15 cellular contexts compared by ENCODE assay signal in the genomic region with DNA sequence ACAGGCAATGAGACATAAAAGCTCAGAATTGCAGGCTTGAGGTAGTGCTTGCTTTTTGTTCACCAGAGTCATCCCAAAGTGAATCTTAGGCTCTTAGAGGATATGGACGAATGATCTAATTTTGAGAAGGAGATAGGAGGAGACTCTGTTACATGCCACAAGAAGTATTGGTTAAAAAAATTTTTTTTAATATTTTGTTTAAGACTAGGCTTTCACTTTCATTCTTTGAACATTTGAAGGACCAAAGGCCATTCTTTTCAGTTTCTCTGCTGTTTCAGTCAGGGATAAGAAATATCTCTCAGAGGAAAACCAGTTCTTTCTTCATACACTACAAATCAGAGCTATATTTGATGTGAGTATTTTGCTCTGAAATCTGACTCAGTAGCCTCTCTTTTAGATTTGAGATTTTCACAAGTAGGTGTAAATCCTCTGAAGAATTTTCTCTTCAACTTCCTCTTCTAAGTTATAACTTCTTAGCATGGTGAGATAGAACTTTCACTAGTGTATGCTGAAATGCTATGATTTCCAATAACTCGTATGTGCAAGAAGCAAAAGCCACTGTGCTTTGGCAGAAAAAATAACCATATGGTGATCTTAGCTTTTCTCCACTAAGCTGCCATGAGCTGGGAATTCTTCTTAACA. TPM values are rescaled to one million over a fixed set of nuclear protein-coding genes. Genes with fewer than 3 reads are reported as not detected.
DNase-seq lines count a peak whose midpoint lies in the region; ATAC-seq, FAIRE-seq and TF ChIP-seq lines count a peak whose summit lies in the region.
"Had no signal": no experiment of that assay in that cellular context is flagged by ENCODE, and none has a peak within 500 bp of the region (broad histone marks: within the 10 kb centered on the region; RNA-seq: fewer than 3 reads in every experiment).

No MANE protein-coding gene starts in this region.

- peak; percentile 56 for ATAC-seq in HG02610 (IDR thresholded peaks at IDR 0.05; ENCODE audit: unreplicated experiment)
- ATAC-seq: activated CD8-positive, alpha-beta memory T cell treated with anti-CD3 and anti-CD28 coated beads, Interleukin-2, amount 10 ng/mL, durations not matched to agents 7 days and 5 days; foreskin keratinocyte had no signal

- H3K27ac ChIP-seq in caudate nucleus (ENCODE audit: low read depth, low read length) (peak overlapping the region; percentile 58), testis (no peak overlapping the region)
- H3K27ac ChIP-seq: C4-2B, foreskin keratinocyte, KMS-11 had no signal

- DNase-seq in GM12891 (ENCODE audit: insufficient read length, low spot score): no peak
- DNase-seq in caudate nucleus (lab: John Stamatoyannopoulos, UW): no peak
- DNase-seq in HPDE6-E6E7 (ENCODE audit: extremely low spot score): no peak
- no peak for DNase-seq in dermis blood vessel endothelial cell
- no peak for DNase-seq in C1 segment of cervical spinal cord (lab: John Stamatoyannopoulos, UW)
- DNase-seq in testis: no peak
- DNase-seq: activated CD8-positive, alpha-beta memory T cell treated with anti-CD3 and anti-CD28 coated beads, Interleukin-2, amount 10 ng/mL, durations not matched to agents 7 days and 5 days; foreskin keratinocyte; NCI-H1417 treated with DMSO at 0.1 percent for 48 hours had no signal

- H3K9me3 ChIP-seq in neuron (ENCODE audit: low read length): no peaks in the 10 kb centered on the region
- no peaks in the 10 kb centered on the region for H3K9me3 ChIP-seq in testis

- no peaks in the 10 kb centered on the region for H3K36me3 ChIP-seq in neuron (ENCODE audit: insufficient read depth, low read length)
- H3K36me3 ChIP-seq in testis (ENCODE audit: low read depth, missing control alignments): no peaks in the 10 kb centered on the region

- TF ChIP-seq POLR2A in GM12891 (IDR thresholded peaks at IDR 0.05; ENCODE audit: low read depth, low read length) (no peak), testis (IDR thresholded peaks at IDR 0.05) (no peak)

- H2AFZ ChIP-seq in neuron (ENCODE audit: low read depth, low read length): peak overlapping the region; percentile 44

- H3K4me3 ChIP-seq in neuron (ENCODE audit: low read length) (no peak overlapping the region), testis (no peak overlapping the region)
- H3K4me3 ChIP-seq: lung had no signal

- H3K27me3 ChIP-seq in neuron (ENCODE audit: insufficient read depth, low read length): peaks cover 10% of the 10 kb centered on the region
- no peaks in the 10 kb centered on the region for H3K27me3 ChIP-seq in testis

- WGBS in testis, 2 donors: 51 to 63% methylated on average over 2 of the region's 2 CpGs

- H3K4me1 ChIP-seq in neuron (ENCODE audit: insufficient read depth, low read length): peaks cover 17% of the 10 kb centered on the region
- H3K4me1 ChIP-seq in testis: peaks cover 5% of the 10 kb centered on the region
- H3K4me1 ChIP-seq: foreskin keratinocyte had no signal

- intact Hi-C loops in testis (cut with DNase I; ENCODE audit: low total_unique reads): no loop called here

- TF ChIP-seq CTCF in testis (IDR thresholded peaks at IDR 0.05): no peak

- FAIRE-seq in GM12891 (lab: Jason Lieb, UNC): peak; percentile 81

TF ChIP-seq in GM12891, 5 proteins besides CTCF, POLR2A, EP300 and RAD21:
- TF ChIP-seq POLR2AphosphoS5 (IDR thresholded peaks at IDR 0.05; ENCODE audit: low read depth, low read length) (no peak), TAF1 (IDR thresholded peaks at IDR 0.05; ENCODE audit: low read depth, low read length) (no peak), POU2F2 (IDR thresholded peaks at IDR 0.05; ENCODE audit: low read depth, low read length) (no peak), PAX5 (IDR thresholded peaks at IDR 0.05; ENCODE audit: insufficient read depth, low read length, severe bottlenecking) (no peak), SPI1 (IDR thresholded peaks at IDR 0.05; ENCODE audit: low read depth, low read length) (no peak)

RNA-seq across cellular contexts. Expression of a gene that starts 24.1 kb away (rescaled TPM):
- not detected for polyA plus RNA-seq in GM12891 (2012; ENCODE audit: low read depth, missing spikeins)
- total RNA-seq in dermis blood vessel endothelial cell (under 0.01 and 0.05 TPM in 2 replicates), testis (1 to 10 TPM; 1.1 to 1.2 TPM)
- 0.45 TPM for polyA plus RNA-seq in testis (ENCODE audit: insufficient read depth, low read depth, low replicate concordance)
- total RNA-seq: activated CD8-positive, alpha-beta memory T cell treated with anti-CD3 and anti-CD28 coated beads, Interleukin-2, amount 10 ng/mL, durations not matched to agents 7 days and 5 days; activated naive CD4-positive, alpha-beta T cell treated with anti-CD3 and anti-CD28 coated beads for 36 hours had no signal
